ENCODE assay signal across 1 cellular context in genomic region chr19:45424191-45425058, GRCh38.
A peak's percentile ranks its signal among the peaks of the same experiment; 100 is the strongest.
TF ChIP-seq lines count a peak whose summit lies in the region.

No MANE protein-coding gene starts in this region.

TF ChIP-seq in A549, 52 proteins besides CTCF, POLR2A, EP300 and RAD21 (continued from another document):
- TF ChIP-seq HES2 (IDR thresholded peaks at IDR 0.05) (no peak), NFE2L2 (conservative IDR thresholded peaks at IDR 0.05; ENCODE audit: low read length) (no peak), RNF2 (IDR thresholded peaks at IDR 0.05; ENCODE audit: borderline replicate concordance, low read depth) (no peak), JUN (IDR thresholded peaks at IDR 0.05) (peak in 1 of 2 experiments; percentile 9; a peak in 2 of 5 replicates), CHD2 (IDR thresholded peaks at IDR 0.05; ENCODE audit: low read length, partially characterized antibody) (no peak), SREBF2 (IDR thresholded peaks at IDR 0.05) (no peak), CBX8 (IDR thresholded peaks at IDR 0.05) (no peak), JUNB (IDR thresholded peaks at IDR 0.05) (peak; percentile 88), BHLHE40 (IDR thresholded peaks at IDR 0.05; ENCODE audit: low read depth, low read length) (no peak), NPAS2 (CRISPR knock-in tag; IDR thresholded peaks at IDR 0.05; ENCODE audit: borderline replicate concordance) (no peak), POLR2AphosphoS2 (conservative IDR thresholded peaks at IDR 0.05; ENCODE audit: low read length) (no peak), HMGXB4 (CRISPR knock-in tag; IDR thresholded peaks at IDR 0.05; ENCODE audit: borderline replicate concordance) (no peak), TP53 (CRISPR knock-in tag; IDR thresholded peaks at IDR 0.05) (peak; percentile 82), ATOH8 (CRISPR knock-in tag; IDR thresholded peaks at IDR 0.05; ENCODE audit: low read depth) (no peak), TFCP2L1 (CRISPR knock-in tag; IDR thresholded peaks at IDR 0.05) (peak; percentile 54; the same call in 1 of the 2 replicates), RARB (CRISPR knock-in tag; IDR thresholded peaks at IDR 0.05) (peak; percentile 62; the same call in 1 of the 2 replicates), ZC3H11A (IDR thresholded peaks at IDR 0.05) (no peak), FOXS1 (CRISPR knock-in tag; IDR thresholded peaks at IDR 0.05) (no peak; the same call in 1 of the 2 replicates), MYC (IDR thresholded peaks at IDR 0.05; ENCODE audit: borderline replicate concordance, low read length) (no peak; the same call in 1 of the 2 replicates), SMC3 (IDR thresholded peaks at IDR 0.05) (no peak), CHD4 (IDR thresholded peaks at IDR 0.05; ENCODE audit: borderline replicate concordance) (no peak), E2F6 (IDR thresholded peaks at IDR 0.05; ENCODE audit: borderline replicate concordance, low read depth) (no peak), FOSL2 (IDR thresholded peaks at IDR 0.05) (peak; percentile 94), FOSL2 (CRISPR knock-in tag; IDR thresholded peaks at IDR 0.05) (peak; percentile 99), ESRRA (IDR thresholded peaks at IDR 0.05; ENCODE audit: borderline replicate concordance, low read length) (0 out of 2 replicates have a peak, but pooled peaks have one; percentile 6), ZNF302 (CRISPR knock-in tag; IDR thresholded peaks at IDR 0.05) (no peak), RFX5 (IDR thresholded peaks at IDR 0.05) (no peak), RCOR1 (IDR thresholded peaks at IDR 0.05; ENCODE audit: low read depth, low read length) (no peak; the same call in 1 of the 2 replicates), ZSCAN20 (CRISPR knock-in tag; IDR thresholded peaks at IDR 0.05) (no peak), CBX2 (IDR thresholded peaks at IDR 0.05; ENCODE audit: borderline replicate concordance, low read depth) (no peak), HOXA7 (CRISPR knock-in tag; IDR thresholded peaks at IDR 0.05) (no peak; the same call in 1 of the 2 replicates), KDM1A (IDR thresholded peaks at IDR 0.05; ENCODE audit: low read depth) (no peak), MAFK (IDR thresholded peaks at IDR 0.05; ENCODE audit: partially characterized antibody) (peak; percentile 48), ZFP36 (IDR thresholded peaks at IDR 0.05; ENCODE audit: borderline replicate concordance, partially characterized antibody) (peak; percentile 100), NR3C1 (IDR thresholded peaks at IDR 0.05) (no peak), HOXB5 (CRISPR knock-in tag; IDR thresholded peaks at IDR 0.05) (no peak; the same call in 1 of the 2 replicates), MAZ (IDR thresholded peaks at IDR 0.05; ENCODE audit: borderline replicate concordance, low read depth, low read length) (no peak), PHF8 (IDR thresholded peaks at IDR 0.05; ENCODE audit: borderline replicate concordance, low read depth) (no peak), HEYL (CRISPR knock-in tag; IDR thresholded peaks at IDR 0.05) (no peak), CEBPB (IDR thresholded peaks at IDR 0.05) (no peak; a peak in 1 of 4 replicates), EHF (CRISPR knock-in tag; IDR thresholded peaks at IDR 0.05) (0 out of 2 replicates have a peak, but pooled peaks have one; percentile 1), EHMT2 (IDR thresholded peaks at IDR 0.05; ENCODE audit: low read depth) (no peak), GATA3 (IDR thresholded peaks at IDR 0.05; ENCODE audit: borderline replicate concordance) (no peak; the same call in 1 of the 2 replicates), PBX3 (IDR thresholded peaks at IDR 0.05) (no peak; the same call in 1 of the 2 replicates), HDAC2 (IDR thresholded peaks at IDR 0.05) (no peak), REST (IDR thresholded peaks at IDR 0.05) (no peak), FOSB (CRISPR knock-in tag; IDR thresholded peaks at IDR 0.05) (peak; percentile 73; the same call in 1 of the 2 replicates)
- TF ChIP-seq, protein P1, sequence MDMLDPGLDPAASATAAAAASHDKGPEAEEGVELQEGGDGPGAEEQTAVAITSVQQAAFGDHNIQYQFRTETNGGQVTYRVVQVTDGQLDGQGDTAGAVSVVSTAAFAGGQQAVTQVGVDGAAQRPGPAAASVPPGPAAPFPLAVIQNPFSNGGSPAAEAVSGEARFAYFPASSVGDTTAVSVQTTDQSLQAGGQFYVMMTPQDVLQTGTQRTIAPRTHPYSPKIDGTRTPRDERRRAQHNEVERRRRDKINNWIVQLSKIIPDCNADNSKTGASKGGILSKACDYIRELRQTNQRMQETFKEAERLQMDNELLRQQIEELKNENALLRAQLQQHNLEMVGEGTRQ (IDR thresholded peaks at IDR 0.05) = peak; percentile 2; the same call in 1 of the 2 replicates
- TF ChIP-seq, protein P2, sequence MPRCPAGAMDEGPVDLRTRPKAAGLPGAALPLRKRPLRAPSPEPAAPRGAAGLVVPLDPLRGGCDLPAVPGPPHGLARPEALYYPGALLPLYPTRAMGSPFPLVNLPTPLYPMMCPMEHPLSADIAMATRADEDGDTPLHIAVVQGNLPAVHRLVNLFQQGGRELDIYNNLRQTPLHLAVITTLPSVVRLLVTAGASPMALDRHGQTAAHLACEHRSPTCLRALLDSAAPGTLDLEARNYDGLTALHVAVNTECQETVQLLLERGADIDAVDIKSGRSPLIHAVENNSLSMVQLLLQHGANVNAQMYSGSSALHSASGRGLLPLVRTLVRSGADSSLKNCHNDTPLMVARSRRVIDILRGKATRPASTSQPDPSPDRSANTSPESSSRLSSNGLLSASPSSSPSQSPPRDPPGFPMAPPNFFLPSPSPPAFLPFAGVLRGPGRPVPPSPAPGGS (IDR thresholded peaks at IDR 0.05) = 0 out of 3 replicates have a peak, but pooled peaks have one; percentile 3
TF ChIP-seq in A549: peak in this region for 13.
